1 cellular context compared by ENCODE assay signal in the genomic region with DNA sequence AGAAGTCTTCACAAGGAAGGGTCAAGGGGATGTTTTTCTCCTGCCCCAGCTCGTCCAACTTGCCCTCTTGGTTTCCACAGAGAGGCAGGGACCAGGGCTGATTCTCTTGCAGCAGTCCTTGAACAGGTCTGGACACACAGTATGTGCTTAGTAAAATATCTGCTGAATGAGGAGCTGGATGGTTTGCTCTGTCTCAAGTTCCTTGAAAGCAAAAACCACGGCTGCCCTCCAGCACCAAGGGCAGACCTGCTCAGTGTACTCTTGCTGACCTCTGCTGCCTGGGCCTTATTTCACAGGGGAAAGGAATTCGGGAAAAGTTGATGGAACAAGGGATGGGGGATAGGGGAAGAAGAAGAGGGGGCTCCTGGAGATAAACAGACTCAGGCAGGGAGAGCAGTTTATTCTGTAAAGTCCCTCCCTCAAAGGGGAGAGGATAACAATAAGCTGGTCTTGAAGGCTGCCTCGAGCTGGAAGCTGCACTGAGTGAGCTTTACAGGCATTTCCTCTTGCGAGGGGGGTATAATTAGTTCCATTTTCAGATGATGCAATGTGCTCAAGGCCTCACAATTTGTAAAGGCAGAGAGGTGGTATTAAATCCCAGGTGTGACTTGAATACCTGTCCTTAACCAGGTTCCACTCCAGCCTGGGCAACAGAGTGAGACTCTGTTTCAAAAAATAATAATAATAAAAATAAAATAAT.
TF ChIP-seq lines count a peak whose summit lies in the region.

No MANE protein-coding gene starts in this region.

TF ChIP-seq in HCT116, 20 proteins besides CTCF, POLR2A, EP300 and RAD21 (continued from another document):
- TF ChIP-seq EZH2 (IDR thresholded peaks at IDR 0.05): no peak
- TF ChIP-seq, protein P1, sequence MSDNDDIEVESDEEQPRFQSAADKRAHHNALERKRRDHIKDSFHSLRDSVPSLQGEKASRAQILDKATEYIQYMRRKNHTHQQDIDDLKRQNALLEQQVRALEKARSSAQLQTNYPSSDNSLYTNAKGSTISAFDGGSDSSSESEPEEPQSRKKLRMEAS (IDR thresholded peaks at IDR 0.05): no peak
- no peak for TF ChIP-seq CEBPB (IDR thresholded peaks at IDR 0.05; ENCODE audit: low read depth)
- TF ChIP-seq, protein P2, sequence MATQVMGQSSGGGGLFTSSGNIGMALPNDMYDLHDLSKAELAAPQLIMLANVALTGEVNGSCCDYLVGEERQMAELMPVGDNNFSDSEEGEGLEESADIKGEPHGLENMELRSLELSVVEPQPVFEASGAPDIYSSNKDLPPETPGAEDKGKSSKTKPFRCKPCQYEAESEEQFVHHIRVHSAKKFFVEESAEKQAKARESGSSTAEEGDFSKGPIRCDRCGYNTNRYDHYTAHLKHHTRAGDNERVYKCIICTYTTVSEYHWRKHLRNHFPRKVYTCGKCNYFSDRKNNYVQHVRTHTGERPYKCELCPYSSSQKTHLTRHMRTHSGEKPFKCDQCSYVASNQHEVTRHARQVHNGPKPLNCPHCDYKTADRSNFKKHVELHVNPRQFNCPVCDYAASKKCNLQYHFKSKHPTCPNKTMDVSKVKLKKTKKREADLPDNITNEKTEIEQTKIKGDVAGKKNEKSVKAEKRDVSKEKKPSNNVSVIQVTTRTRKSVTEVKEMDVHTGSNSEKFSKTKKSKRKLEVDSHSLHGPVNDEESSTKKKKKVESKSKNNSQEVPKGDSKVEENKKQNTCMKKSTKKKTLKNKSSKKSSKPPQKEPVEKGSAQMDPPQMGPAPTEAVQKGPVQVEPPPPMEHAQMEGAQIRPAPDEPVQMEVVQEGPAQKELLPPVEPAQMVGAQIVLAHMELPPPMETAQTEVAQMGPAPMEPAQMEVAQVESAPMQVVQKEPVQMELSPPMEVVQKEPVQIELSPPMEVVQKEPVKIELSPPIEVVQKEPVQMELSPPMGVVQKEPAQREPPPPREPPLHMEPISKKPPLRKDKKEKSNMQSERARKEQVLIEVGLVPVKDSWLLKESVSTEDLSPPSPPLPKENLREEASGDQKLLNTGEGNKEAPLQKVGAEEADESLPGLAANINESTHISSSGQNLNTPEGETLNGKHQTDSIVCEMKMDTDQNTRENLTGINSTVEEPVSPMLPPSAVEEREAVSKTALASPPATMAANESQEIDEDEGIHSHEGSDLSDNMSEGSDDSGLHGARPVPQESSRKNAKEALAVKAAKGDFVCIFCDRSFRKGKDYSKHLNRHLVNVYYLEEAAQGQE (IDR thresholded peaks at IDR 0.05; ENCODE audit: low read depth): no peak
- no peak for TF ChIP-seq CBX3 (IDR thresholded peaks at IDR 0.05; ENCODE audit: low read depth)
- no peak for TF ChIP-seq ZFX (IDR thresholded peaks at IDR 0.05)
- TF ChIP-seq YY1 (IDR thresholded peaks at IDR 0.05; ENCODE audit: extremely low read depth, insufficient replicate concordance, low read depth, low read length): no peak
- TF ChIP-seq SRF (IDR thresholded peaks at IDR 0.05; ENCODE audit: low read depth): no peak
- TF ChIP-seq SP1 (IDR thresholded peaks at IDR 0.05; ENCODE audit: low read depth): no peak
- no peak for TF ChIP-seq JUND (IDR thresholded peaks at IDR 0.05)
- TF ChIP-seq FOSL1 (IDR thresholded peaks at IDR 0.05; ENCODE audit: low read depth): no peak
- TF ChIP-seq EZH2phosphoT487 (IDR thresholded peaks at IDR 0.05; ENCODE audit: borderline replicate concordance): no peak
- no peak for TF ChIP-seq TCF7L2 (IDR thresholded peaks at IDR 0.05; ENCODE audit: borderline replicate concordance, extremely low read depth, insufficient read depth, insufficient read length)
- TF ChIP-seq, protein P3, sequence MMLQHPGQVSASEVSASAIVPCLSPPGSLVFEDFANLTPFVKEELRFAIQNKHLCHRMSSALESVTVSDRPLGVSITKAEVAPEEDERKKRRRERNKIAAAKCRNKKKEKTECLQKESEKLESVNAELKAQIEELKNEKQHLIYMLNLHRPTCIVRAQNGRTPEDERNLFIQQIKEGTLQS (IDR thresholded peaks at IDR 0.05): no peak
TF ChIP-seq in HCT116: peak in this region for 0.
